In genomic region chr15:101006931-101007687, GRCh38 we compare ENCODE assay signal across 8 cellular contexts.
DNase-seq lines count a peak whose midpoint lies in the region; ATAC-seq and TF ChIP-seq lines count a peak whose summit lies in the region.

No MANE protein-coding gene starts in this region.

- H3K27ac Mint-ChIP-seq in CD14-positive monocyte = peak overlapping the region in 1 of 7 donors; percentile 19
- H3K27ac Mint-ChIP-seq in activated naive CD4-positive, alpha-beta T cell treated with anti-CD3 and anti-CD28 coated beads, Interleukin-2, amount 10 ng/mL, durations not matched to agents 7 days and 5 days = no peak overlapping the region

- peaks cover 52 to 65% of the 10 kb centered on the region in 2 donors for H3K36me3 Mint-ChIP-seq in CD14-positive monocyte
- H3K36me3 Mint-ChIP-seq in activated naive CD4-positive, alpha-beta T cell treated with anti-CD3 and anti-CD28 coated beads, Interleukin-2, amount 10 ng/mL, durations not matched to agents 7 days and 5 days = no peaks in the 10 kb centered on the region

- peak; percentile 85 for TF ChIP-seq CTCF in CD14-positive monocyte (IDR thresholded peaks at IDR 0.05)
- TF ChIP-seq CTCF in osteoblast (IDR thresholded peaks at IDR 0.05; ENCODE audit: extremely low read depth, low read depth, low read length) = peak; percentile 98
- TF ChIP-seq CTCF in tibial artery (IDR thresholded peaks at IDR 0.05) = peak; percentile 83 to 88

- no peaks in the 10 kb centered on the region for H3K79me2 ChIP-seq in osteoblast (ENCODE audit: insufficient read depth, low read length)

- H3K9ac ChIP-seq in SK-N-MC (ENCODE audit: insufficient read length) = no peak overlapping the region

- no peak overlapping the region for H3K4me3 ChIP-seq in SK-N-MC
- H3K4me3 ChIP-seq in osteoblast (ENCODE audit: insufficient read depth, low read length) = peak overlapping the region; percentile 37
- peak overlapping the region in 1 of 2 donors; percentile 48 for H3K4me3 ChIP-seq in tibial artery

- DNase-seq in CD14-positive monocyte (ENCODE audit: low spot score) (peak; percentile 67), M059J (ENCODE audit: low read depth) (peak; percentile 79), SK-N-MC (ENCODE audit: low read depth, low spot score) (peak; percentile 14), globus pallidus (ENCODE audit: low spot score) (peak; percentile 65), osteoblast (ENCODE audit: insufficient read length, low spot score, missing footprints) (peak; percentile 97), tibial artery (peak; percentile 78 to 82)
- DNase-seq in activated naive CD4-positive, alpha-beta T cell treated with anti-CD3 and anti-CD28 coated beads, Interleukin-2, amount 10 ng/mL, durations not matched to agents 7 days and 5 days = peak; percentile 70

- H3K36me3 ChIP-seq in SK-N-MC (ENCODE audit: insufficient read depth, low read length) (no peaks in the 10 kb centered on the region), osteoblast (ENCODE audit: insufficient read depth, low read length) (peaks cover 16% of the 10 kb centered on the region), tibial artery (peaks cover 0 to 8% (median 0%) of the 10 kb centered on the region in 3 donors)

- H3K4me3 Mint-ChIP-seq in CD14-positive monocyte = peak overlapping the region; percentile 27 to 88
- H3K4me3 Mint-ChIP-seq in activated naive CD4-positive, alpha-beta T cell treated with anti-CD3 and anti-CD28 coated beads, Interleukin-2, amount 10 ng/mL, durations not matched to agents 7 days and 5 days = peak overlapping the region; percentile 76

- peak overlapping the region; percentile 52 for H2AFZ ChIP-seq in osteoblast (ENCODE audit: low read length)

- H3K4me2 ChIP-seq in osteoblast (ENCODE audit: insufficient read depth, low read length) = peak overlapping the region; percentile 78

- H3K9me3 ChIP-seq in SK-N-MC (ENCODE audit: low read depth, low read length) (0 out of 2 replicates have a peak, but pooled peaks cover 3% of the 10 kb centered on the region), osteoblast (ENCODE audit: low read depth, low read length) (no peaks in the 10 kb centered on the region), tibial artery (no peaks in the 10 kb centered on the region)

- H3K27ac ChIP-seq in SK-N-MC (no peak overlapping the region), osteoblast (ENCODE audit: low read depth, low read length) (peak overlapping the region; percentile 59), tibial artery (no peak overlapping the region)

- H3K9me3 Mint-ChIP-seq in CD14-positive monocyte = peaks cover 0 to 14% (median 8%) of the 10 kb centered on the region in 7 donors
- H3K9me3 Mint-ChIP-seq in activated naive CD4-positive, alpha-beta T cell treated with anti-CD3 and anti-CD28 coated beads, Interleukin-2, amount 10 ng/mL, durations not matched to agents 7 days and 5 days = peaks cover 3% of the 10 kb centered on the region

- CTCF ChIA-PET in activated naive CD4-positive, alpha-beta T cell treated with anti-CD3 and anti-CD28 coated beads, Interleukin-2, amount 10 ng/mL, durations not matched to agents 7 days and 5 days (lab: Charles Lee) = interaction anchor here (0.6 to 11.1 kb wide), 39 partner anchors 9 to 676 kb away, joined by 3 to 176 read pairs (median 4); partner anchors contain the start of genes CHSY1 and LRRK1

- H3K4me1 ChIP-seq in osteoblast (ENCODE audit: insufficient read depth, low read length) (peaks cover 12% of the 10 kb centered on the region), tibial artery (peaks cover 0 to 19% (median 7%) of the 10 kb centered on the region in 4 donors)

- no peaks in the 10 kb centered on the region for H4K20me1 ChIP-seq in osteoblast (ENCODE audit: insufficient read depth, low read length)

- ATAC-seq in GM21367 (IDR thresholded peaks at IDR 0.05; ENCODE audit: unreplicated experiment) = peak; percentile 42

- H3K27me3 Mint-ChIP-seq in CD14-positive monocyte (ENCODE audit: low read depth in 3 of 3) = peaks cover 9 to 15% (median 15%) of the 10 kb centered on the region in 3 donors
- H3K27me3 Mint-ChIP-seq in activated naive CD4-positive, alpha-beta T cell treated with anti-CD3 and anti-CD28 coated beads, Interleukin-2, amount 10 ng/mL, durations not matched to agents 7 days and 5 days = peaks cover 46% of the 10 kb centered on the region

- H3K4me1 Mint-ChIP-seq in CD14-positive monocyte = peaks cover 30% of the 10 kb centered on the region
- H3K4me1 Mint-ChIP-seq in activated naive CD4-positive, alpha-beta T cell treated with anti-CD3 and anti-CD28 coated beads, Interleukin-2, amount 10 ng/mL, durations not matched to agents 7 days and 5 days = peaks cover 22% of the 10 kb centered on the region

- intact Hi-C loops in CD14-positive monocyte (cut with micrococcal nuclease) = loop anchor here (1.0 to 10.0 kb wide), 5 partner anchors 52 to 380 kb away; no protein-coding TSS in a partner anchor
- intact Hi-C loops in tibial artery (cut with DNase I; ENCODE audit: low total_unique reads) = loop anchor here (5.0 kb wide), 2 partner anchors 90 to 380 kb away; partner anchors contain the start of gene LRRK1

- H3K27me3 ChIP-seq in osteoblast (ENCODE audit: insufficient read depth, low read length) = no peaks in the 10 kb centered on the region
- H3K27me3 ChIP-seq in tibial artery = no peaks in the 10 kb centered on the region

Comparison
In these comparisons a context has a peak if more than half of its experiments do, and no peak if none do; other contexts are left out.
1. DNase-seq: peak in every context shown above with its lines; median percentile 97 in osteoblast; 80 in tibial artery; 79 in M059J; 70 in activated naive CD4-positive, alpha-beta T cell treated with anti-CD3 and anti-CD28 coated beads, Interleukin-2, amount 10 ng/mL, durations not matched to agents 7 days and 5 days; 67 in CD14-positive monocyte; 65 in globus pallidus; 14 in SK-N-MC.